ENCODE assay signal across 1 cellular context in genomic region chr9:123927625-123928308, GRCh38.
TF ChIP-seq lines count a peak whose summit lies in the region.

No MANE protein-coding gene starts in this region.

TF ChIP-seq in HepG2, 621 proteins besides CTCF, POLR2A, EP300 and RAD21 (continued from another document):
- TF ChIP-seq, protein P1, sequence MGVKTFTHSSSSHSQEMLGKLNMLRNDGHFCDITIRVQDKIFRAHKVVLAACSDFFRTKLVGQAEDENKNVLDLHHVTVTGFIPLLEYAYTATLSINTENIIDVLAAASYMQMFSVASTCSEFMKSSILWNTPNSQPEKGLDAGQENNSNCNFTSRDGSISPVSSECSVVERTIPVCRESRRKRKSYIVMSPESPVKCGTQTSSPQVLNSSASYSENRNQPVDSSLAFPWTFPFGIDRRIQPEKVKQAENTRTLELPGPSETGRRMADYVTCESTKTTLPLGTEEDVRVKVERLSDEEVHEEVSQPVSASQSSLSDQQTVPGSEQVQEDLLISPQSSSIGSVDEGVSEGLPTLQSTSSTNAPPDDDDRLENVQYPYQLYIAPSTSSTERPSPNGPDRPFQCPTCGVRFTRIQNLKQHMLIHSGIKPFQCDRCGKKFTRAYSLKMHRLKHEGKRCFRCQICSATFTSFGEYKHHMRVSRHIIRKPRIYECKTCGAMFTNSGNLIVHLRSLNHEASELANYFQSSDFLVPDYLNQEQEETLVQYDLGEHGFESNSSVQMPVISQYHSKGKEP (CRISPR knock-in tag; IDR thresholded peaks at IDR 0.05): no peak
